In genomic region chr2:153110477-153110876, GRCh38 we compare ENCODE assay signal across 23 cellular contexts.
"Had no signal": no experiment of that assay in that cellular context is flagged by ENCODE, and none has a peak within 500 bp of the region (broad histone marks: within the 10 kb centered on the region; RNA-seq: fewer than 3 reads in every experiment).

No MANE protein-coding gene starts in this region.

- H3K27me3 ChIP-seq: colonic mucosa, esophagus squamous epithelium, gastrocnemius medialis, heart right ventricle had no signal

- H3K36me3 ChIP-seq: colonic mucosa, esophagus squamous epithelium, gastrocnemius medialis, heart right ventricle, left ventricle myocardium inferior, lower lobe of right lung had no signal

- H3K9me3 ChIP-seq: colonic mucosa, esophagus squamous epithelium, gastrocnemius medialis, heart right ventricle, left ventricle myocardium inferior, lower lobe of right lung, mucosa of descending colon had no signal

- H3K4me1 ChIP-seq: colonic mucosa, esophagus squamous epithelium, gastrocnemius medialis, heart right ventricle, left ventricle myocardium inferior, lower lobe of right lung had no signal

- H3K4me3 ChIP-seq: colonic mucosa, esophagus squamous epithelium, gastrocnemius medialis, heart right ventricle, left ventricle myocardium inferior, lower lobe of right lung, mucosa of descending colon had no signal

- ATAC-seq: effector memory CD8-positive, alpha-beta T cell; esophagus mucosa; gastrocnemius medialis; heart right ventricle; left cardiac atrium; left lobe of liver; lower lobe of right lung; mucosa of descending colon had no signal

- H3K27ac ChIP-seq: colonic mucosa, epithelial cell of prostate, esophagus squamous epithelium, gastrocnemius medialis, heart right ventricle, left ventricle myocardium inferior, lower lobe of right lung had no signal

- DNase-seq: colonic mucosa; cortex of kidney; effector CD8-positive, alpha-beta T cell; effector memory CD8-positive, alpha-beta T cell; endodermal cell; erythroblast; esophagus squamous epithelium; foreskin fibroblast; foreskin melanocyte; gastrocnemius medialis; glutamatergic neuron; head of caudate nucleus; heart right ventricle; hippocampal formation; left cardiac atrium; left ventricle myocardium inferior; lower lobe of right lung; mesenchymal stem cell; mucosa of descending colon; naive B cell had no signal
